ENCODE assay signal across 17 cellular contexts in genomic region chr7:56107954-56108258, GRCh38. TPM values are rescaled to one million over a fixed set of nuclear protein-coding genes. Genes with fewer than 3 reads are reported as not detected.
DNase-seq lines count a peak whose midpoint lies in the region; ATAC-seq, FAIRE-seq and TF ChIP-seq lines count a peak whose summit lies in the region.
"Had no signal": no experiment of that assay in that cellular context is flagged by ENCODE, and none has a peak within 500 bp of the region (broad histone marks: within the 10 kb centered on the region; RNA-seq: fewer than 3 reads in every experiment).

No MANE protein-coding gene starts in this region.

- H3K79me2 ChIP-seq in HepG2 (ENCODE audit: insufficient read depth, low read length) (peaks cover 29% of the 10 kb centered on the region), fibroblast of lung (ENCODE audit: control insufficient read depth, insufficient read depth, low read length) (peaks cover 27% of the 10 kb centered on the region)

- H3K27me3 ChIP-seq in HepG2 (ENCODE audit: control insufficient read depth in 1 of 2, insufficient read depth in 2 of 2, low read length in 2 of 2) (no peaks in the 10 kb centered on the region; a peak in 1 of 5 replicates), right lobe of liver (no peaks in the 10 kb centered on the region), fibroblast of lung (ENCODE audit: control insufficient read depth, insufficient read depth, low read length) (no peaks in the 10 kb centered on the region)
- H3K27me3 ChIP-seq: gastrocnemius medialis had no signal

- H3K4me1 ChIP-seq in HepG2 (ENCODE audit: insufficient read depth, low read length) (peaks cover 16% of the 10 kb centered on the region; the same call in 1 of the 2 replicates), right lobe of liver (peaks cover 0 to 8% (median 3%) of the 10 kb centered on the region in 4 donors), fibroblast of lung (ENCODE audit: control insufficient read depth, extremely low read depth, insufficient read depth, low read length) (no peaks in the 10 kb centered on the region)

- H3K9me3 Mint-ChIP-seq in activated B cell treated with CpG ODN at 0.5 μM for 24 hours: peaks cover 3% of the 10 kb centered on the region
- peaks cover 14 to 17% of the 10 kb centered on the region in 2 donors for H3K9me3 Mint-ChIP-seq in stimulated activated naive CD8-positive, alpha-beta T cell treated with anti-CD3 and anti-CD28 coated beads, Interleukin-15, amount 100 ng/mL, for 72 hours

- peak overlapping the region; percentile 63 for H3K27ac Mint-ChIP-seq in activated B cell treated with CpG ODN at 0.5 μM for 24 hours
- H3K27ac Mint-ChIP-seq in stimulated activated naive CD8-positive, alpha-beta T cell treated with anti-CD3 and anti-CD28 coated beads, Interleukin-15, amount 100 ng/mL, for 72 hours: peak overlapping the region in 1 of 2 donors; percentile 99
- H3K27ac Mint-ChIP-seq: progenitor cell of endocrine pancreas had no signal

- ATAC-seq in HepG2: no peak
- ATAC-seq in right lobe of liver: no peak
- no peak for ATAC-seq in activated B cell treated with CpG ODN at 0.5 μM for 24 hours (ENCODE audit: low read depth)
- ATAC-seq in stimulated activated naive CD8-positive, alpha-beta T cell treated with anti-CD3 and anti-CD28 coated beads, Interleukin-15, amount 100 ng/mL, for 72 hours: no peak
- ATAC-seq in HG02678 (IDR thresholded peaks at IDR 0.05; ENCODE audit: unreplicated experiment): no peak
- no peak for ATAC-seq in HG03457 (IDR thresholded peaks at IDR 0.05; ENCODE audit: unreplicated experiment)
- ATAC-seq: gastrocnemius medialis, PC-3 had no signal

- H3K27ac ChIP-seq in HepG2 (ENCODE audit: extremely low read length, insufficient read depth, low read length): no peak overlapping the region
- no peak overlapping the region for H3K27ac ChIP-seq in right lobe of liver
- H3K27ac ChIP-seq in fibroblast of lung (ENCODE audit: insufficient read depth, low read length): no peak overlapping the region
- H3K27ac ChIP-seq: gastrocnemius medialis, tibial nerve had no signal

- H3K27me3 Mint-ChIP-seq in activated B cell treated with CpG ODN at 0.5 μM for 24 hours: peaks cover 2% of the 10 kb centered on the region
- no peaks in the 10 kb centered on the region for H3K27me3 Mint-ChIP-seq in stimulated activated naive CD8-positive, alpha-beta T cell treated with anti-CD3 and anti-CD28 coated beads, Interleukin-15, amount 100 ng/mL, for 72 hours
- H3K27me3 Mint-ChIP-seq: progenitor cell of endocrine pancreas had no signal

- intact Hi-C loops in HepG2 (cut with micrococcal nuclease; ENCODE audit: unreplicated experiment) (no loop called here), right lobe of liver (cut with DNase I) (no loop called here), activated B cell treated with CpG ODN at 0.5 μM for 24 hours (cut with micrococcal nuclease) (loop anchor here (5.0 kb wide), 1 partner anchor 1036 kb away; no protein-coding TSS in a partner anchor)

- BruUV-seq in HepG2 (replicated peaks; lab: Mats Ljungman, UMichigan): no TSS peak

- WGBS in HepG2 (ENCODE audit: low lambda C conversion rate): 96% methylated on average over 1 of the region's 1 CpG
- WGBS in right lobe of liver (ENCODE audit: insufficient coverage, low coverage, low lambda C conversion rate, missing lambda C conversion rate): 100% methylated on average over 1 of the region's 1 CpG

- H3K4me3 Mint-ChIP-seq in activated B cell treated with CpG ODN at 0.5 μM for 24 hours: peak overlapping the region; percentile 54
- H3K4me3 Mint-ChIP-seq in stimulated activated naive CD8-positive, alpha-beta T cell treated with anti-CD3 and anti-CD28 coated beads, Interleukin-15, amount 100 ng/mL, for 72 hours: peak overlapping the region; percentile 95 to 98

- H3K36me3 ChIP-seq in HepG2 (replicated peaks in 1 of 2; ENCODE audit: control insufficient read depth in 1 of 2, insufficient read depth in 2 of 2, low read length in 2 of 2) (peaks cover 5 to 14% of the 10 kb centered on the region in 2 experiments), right lobe of liver (peaks cover 2 to 15% (median 9%) of the 10 kb centered on the region in 4 donors), fibroblast of lung (ENCODE audit: control insufficient read depth, insufficient read depth, low read length) (peaks cover 5% of the 10 kb centered on the region)

- DNase-seq in HepG2 (ENCODE audit: low spot score): no peak
- DNase-seq in right lobe of liver: no peak
- DNase-seq in activated B cell treated with CpG ODN at 0.5 μM for 24 hours: no peak
- DNase-seq in fibroblast of lung (ENCODE audit: low read depth in 2 of 2): no peak
- DNase-seq in stimulated activated naive CD8-positive, alpha-beta T cell treated with anti-CD3 and anti-CD28 coated beads, Interleukin-15, amount 100 ng/mL, for 72 hours: no peak
- no peak for DNase-seq in DMS79 (lab: John Stamatoyannopoulos, UW)
- DNase-seq: activated CD4-positive, alpha-beta T cell treated with anti-CD3 and anti-CD28 coated beads for 4 hours; gastrocnemius medialis; NCI-H2081 treated with DMSO at 0.1 percent for 48 hours; NCI-H526; PC-3; small intestine had no signal

- TF ChIP-seq CTCF in HepG2 (CRISPR knock-in tag; IDR thresholded peaks at IDR 0.05) (no peak), right lobe of liver (IDR thresholded peaks at IDR 0.05) (no peak), activated B cell treated with CpG ODN at 0.5 μM for 24 hours (IDR thresholded peaks at IDR 0.05) (no peak), fibroblast of lung (conservative IDR thresholded peaks at IDR 0.05 in 1 of 2, IDR thresholded peaks at IDR 0.05 in 1 of 2; ENCODE audit: low read depth in 1 of 2, low read length in 2 of 2) (no peak)

- H3K36me3 Mint-ChIP-seq in activated B cell treated with CpG ODN at 0.5 μM for 24 hours (ENCODE audit: low read depth): peaks cover 30% of the 10 kb centered on the region

- no peak for TF ChIP-seq RAD21 in HepG2 (CRISPR knock-in tag; IDR thresholded peaks at IDR 0.05)

- H3K9me3 ChIP-seq in HepG2 (ENCODE audit: low read length) (peaks cover 6% of the 10 kb centered on the region; the same call in 1 of the 2 replicates), right lobe of liver (no peaks in the 10 kb centered on the region), fibroblast of lung (ENCODE audit: control insufficient read depth, insufficient read depth, low read depth, low read length) (no peaks in the 10 kb centered on the region)
- H3K9me3 ChIP-seq: gastrocnemius medialis, tibial nerve had no signal

- H3K4me2 ChIP-seq in HepG2 (ENCODE audit: low read depth, low read length): no peak overlapping the region
- H3K4me2 ChIP-seq in fibroblast of lung (ENCODE audit: extremely low read depth, insufficient read depth, low read length): no peak overlapping the region

- H2AFZ ChIP-seq in HepG2 (ENCODE audit: low read length): peak overlapping the region; percentile 5
- H2AFZ ChIP-seq in fibroblast of lung (ENCODE audit: low read length): peak overlapping the region; percentile 18

- no peaks in the 10 kb centered on the region; the same call in 1 of the 2 replicates for H4K20me1 ChIP-seq in HepG2 (ENCODE audit: insufficient read depth, low read length)
- H4K20me1 ChIP-seq in fibroblast of lung (ENCODE audit: control insufficient read depth, extremely low read depth, insufficient read depth, low read length): no peaks in the 10 kb centered on the region

- TF ChIP-seq POLR2A in HepG2 (IDR thresholded peaks at IDR 0.05; ENCODE audit: insufficient read depth in 1 of 2, low read depth in 2 of 2, low read length in 2 of 2): no peak
- TF ChIP-seq POLR2A in right lobe of liver (IDR thresholded peaks at IDR 0.05): no peak

- TF ChIP-seq EP300 in HepG2 (IDR thresholded peaks at IDR 0.05; ENCODE audit: low read depth in 2 of 2, low read length in 2 of 2) (no peak), HepG2 (CRISPR knock-in tag; IDR thresholded peaks at IDR 0.05; ENCODE audit: borderline replicate concordance) (no peak)

- no peak overlapping the region for H3K9ac ChIP-seq in HepG2 (ENCODE audit: insufficient read depth, low read depth, low read length)
- H3K9ac ChIP-seq in fibroblast of lung (ENCODE audit: insufficient read depth, low read length): no peak overlapping the region

- no peak for FAIRE-seq in HepG2 (lab: Jason Lieb, UNC)
- FAIRE-seq: colon, small intestine had no signal

- H3K4me3 ChIP-seq in HepG2 (replicated peaks in 1 of 3; ENCODE audit: insufficient read depth in 1 of 3, low read depth in 2 of 3, low read length in 3 of 3): no peak overlapping the region
- no peak overlapping the region for H3K4me3 ChIP-seq in right lobe of liver
- H3K4me3 ChIP-seq in fibroblast of lung (replicated peaks in 1 of 4; ENCODE audit: control extremely low read depth in 1 of 4, insufficient read depth in 1 of 4, low read depth in 3 of 4, low read length in 4 of 4): no peak overlapping the region
- H3K4me3 ChIP-seq: gastrocnemius medialis, tibial nerve had no signal

- in situ Hi-C loops in HepG2 (cut with HindIII; ENCODE audit: extremely low pct_ligation_motif_present, low pct_unique_long_range_greater_than_20kb): no loop called here

- H3K4me1 Mint-ChIP-seq in activated B cell treated with CpG ODN at 0.5 μM for 24 hours: peaks cover 37% of the 10 kb centered on the region
- peaks cover 34% of the 10 kb centered on the region for H3K4me1 Mint-ChIP-seq in stimulated activated naive CD8-positive, alpha-beta T cell treated with anti-CD3 and anti-CD28 coated beads, Interleukin-15, amount 100 ng/mL, for 72 hours

- POLR2A ChIA-PET in HepG2 (lab: Yijun Ruan, JAX): no interaction called here
- POLR2A ChIA-PET in activated B cell treated with CpG ODN at 0.5 μM for 24 hours (lab: Charles Lee): interaction anchor here (2.8 kb wide), 1 partner anchor 57 kb away, joined by 23 read pairs; the partner anchor contains the start of genes CCT6A and PSPH

- CTCF ChIA-PET in HepG2 (lab: Yijun Ruan, JAX; ENCODE audit: low intra/inter-chr PET ratio, low total read pairs) (no interaction called here), activated B cell treated with CpG ODN at 0.5 μM for 24 hours (lab: Charles Lee) (no interaction called here)

RNA-seq across cellular contexts. Expression of gene CHCHD2, which starts 1.6 kb away (rescaled TPM):
- total RNA-seq in HepG2 (2016; rRNA removed; fragmentation: Illumina TruSeq; extraction: Trizol) (572 and 599 TPM in 2 replicates), right lobe of liver (100 to 1,000 TPM; 148 to 277 (median 174) TPM), activated B cell treated with CpG ODN at 0.5 μM for 24 hours (309 and 350 TPM in 2 replicates), fibroblast of lung (224 and 338 TPM in 2 replicates)
- 170 and 177 TPM in 2 replicates for total RNA-seq in HepG2 (2016; cell fraction: cytosol; rRNA removed; fragmentation: Illumina TruSeq; extraction: Trizol; ENCODE audit: low read depth)
- 576 and 629 TPM in 2 replicates for total RNA-seq in HepG2 (2016; cell fraction: insoluble cytoplasmic fraction; rRNA removed; fragmentation: Illumina TruSeq; extraction: Trizol)
- 222 TPM in 2 replicates for total RNA-seq in HepG2 (2016; cell fraction: membrane; rRNA removed; fragmentation: Illumina TruSeq; extraction: Trizol)
- 198 and 219 TPM in 2 replicates for total RNA-seq in HepG2 (2016; cell fraction: nucleus; rRNA removed; fragmentation: Illumina TruSeq; extraction: Trizol)
- polyA plus RNA-seq in HepG2 (2011; rRNA removed) (330 and 333 TPM in 2 replicates), fibroblast of lung (232 and 313 TPM in 2 replicates)
- 318 and 570 TPM in 2 replicates for polyA plus RNA-seq in HepG2 (2011; cell fraction: cytosol; rRNA removed)
- 143 and 151 TPM in 2 replicates for polyA plus RNA-seq in HepG2 (2011; cell fraction: nucleus; rRNA removed)
- polyA plus RNA-seq in HepG2 (2012): 315 and 361 TPM in 2 replicates
- 167 and 168 TPM in 2 replicates for polyA plus RNA-seq in HepG2 (2016; cell fraction: cytosol; fragmentation: Illumina TruSeq; extraction: Trizol; ENCODE audit: low read depth)
- 522 and 567 TPM in 2 replicates for polyA plus RNA-seq in HepG2 (2016; cell fraction: insoluble cytoplasmic fraction; fragmentation: Illumina TruSeq; extraction: Trizol; ENCODE audit: low read depth)
- 181 and 189 TPM in 2 replicates for polyA plus RNA-seq in HepG2 (2016; cell fraction: membrane; fragmentation: Illumina TruSeq; extraction: Trizol; ENCODE audit: low read depth)
- 254 and 280 TPM in 2 replicates for polyA plus RNA-seq in HepG2 (2016; cell fraction: nucleus; fragmentation: Illumina TruSeq; extraction: Trizol; ENCODE audit: insufficient read depth, low read depth)
- polyA minus RNA-seq in HepG2 (2011; rRNA and poly(A)+ RNA removed; ENCODE audit: low replicate concordance): 124 and 252 TPM in 2 replicates
- 128 and 156 TPM in 2 replicates for polyA minus RNA-seq in HepG2 (2011; cell fraction: cytosol; rRNA and poly(A)+ RNA removed)
- polyA minus RNA-seq in HepG2 (2011; cell fraction: nucleus; rRNA and poly(A)+ RNA removed): 40.2 and 48.9 TPM in 2 replicates
- polyA plus RNA-seq in fibroblast of lung (2012): 394 and 548 TPM in 2 replicates
- 96.5 and 98.0 TPM in 2 replicates for polyA minus RNA-seq in fibroblast of lung (ENCODE audit: low replicate concordance)

RNA-seq across cellular contexts. Expression of gene NUPR2, which starts 8.3 kb away (rescaled TPM):
- total RNA-seq in HepG2 (2016; rRNA removed; fragmentation: Illumina TruSeq; extraction: Trizol) (not detected in 2 replicates), right lobe of liver (not detected), activated B cell treated with CpG ODN at 0.5 μM for 24 hours (not detected in 2 replicates), fibroblast of lung (not detected in 2 replicates)
- total RNA-seq in HepG2 (2016; cell fraction: cytosol; rRNA removed; fragmentation: Illumina TruSeq; extraction: Trizol; ENCODE audit: low read depth): not detected in 2 replicates
- total RNA-seq in HepG2 (2016; cell fraction: insoluble cytoplasmic fraction; rRNA removed; fragmentation: Illumina TruSeq; extraction: Trizol): not detected in 2 replicates
- total RNA-seq in HepG2 (2016; cell fraction: membrane; rRNA removed; fragmentation: Illumina TruSeq; extraction: Trizol): not detected in 2 replicates
- total RNA-seq in HepG2 (2016; cell fraction: nucleus; rRNA removed; fragmentation: Illumina TruSeq; extraction: Trizol): not detected in 2 replicates
- polyA plus RNA-seq in HepG2 (2011; rRNA removed) (not detected in 2 replicates), fibroblast of lung (not detected in 2 replicates)
- polyA plus RNA-seq in HepG2 (2011; cell fraction: cytosol; rRNA removed): not detected in 2 replicates
- not detected in 2 replicates for polyA plus RNA-seq in HepG2 (2011; cell fraction: nucleus; rRNA removed)
- not detected in 2 replicates for polyA plus RNA-seq in HepG2 (2012)
- polyA plus RNA-seq in HepG2 (2016; cell fraction: cytosol; fragmentation: Illumina TruSeq; extraction: Trizol; ENCODE audit: low read depth): not detected in 2 replicates
- polyA plus RNA-seq in HepG2 (2016; cell fraction: insoluble cytoplasmic fraction; fragmentation: Illumina TruSeq; extraction: Trizol; ENCODE audit: low read depth): not detected in 2 replicates
- not detected in 2 replicates for polyA plus RNA-seq in HepG2 (2016; cell fraction: membrane; fragmentation: Illumina TruSeq; extraction: Trizol; ENCODE audit: low read depth)
- polyA plus RNA-seq in HepG2 (2016; cell fraction: nucleus; fragmentation: Illumina TruSeq; extraction: Trizol; ENCODE audit: insufficient read depth, low read depth): not detected in 2 replicates
- not detected in 2 replicates for polyA minus RNA-seq in HepG2 (2011; rRNA and poly(A)+ RNA removed; ENCODE audit: low replicate concordance)
- not detected in 2 replicates for polyA minus RNA-seq in HepG2 (2011; cell fraction: cytosol; rRNA and poly(A)+ RNA removed)
- not detected in 2 replicates for polyA minus RNA-seq in HepG2 (2011; cell fraction: nucleus; rRNA and poly(A)+ RNA removed)
- polyA plus RNA-seq in fibroblast of lung (2012): not detected in 2 replicates
- not detected in 2 replicates for polyA minus RNA-seq in fibroblast of lung (ENCODE audit: low replicate concordance)
- total RNA-seq: gastrocnemius medialis, PC-3, progenitor cell of endocrine pancreas, tibial nerve had no signal

RNA-seq across cellular contexts. Expression of gene PHKG1, which starts 15.2 kb away (rescaled TPM):
- total RNA-seq in HepG2 (2016; rRNA removed; fragmentation: Illumina TruSeq; extraction: Trizol): 0.44 TPM in 1 of 2 replicates, not detected in the other
- total RNA-seq in HepG2 (2016; cell fraction: cytosol; rRNA removed; fragmentation: Illumina TruSeq; extraction: Trizol; ENCODE audit: low read depth): 0.18 TPM in 1 of 2 replicates, not detected in the other
- total RNA-seq in HepG2 (2016; cell fraction: insoluble cytoplasmic fraction; rRNA removed; fragmentation: Illumina TruSeq; extraction: Trizol): 0.37 and 0.84 TPM in 2 replicates
- 0.09 TPM in 1 of 2 replicates, not detected in the other for total RNA-seq in HepG2 (2016; cell fraction: membrane; rRNA removed; fragmentation: Illumina TruSeq; extraction: Trizol)
- total RNA-seq in HepG2 (2016; cell fraction: nucleus; rRNA removed; fragmentation: Illumina TruSeq; extraction: Trizol): 0.50 and 1.5 TPM in 2 replicates
- polyA plus RNA-seq in HepG2 (2011; rRNA removed): 0.71 and 1.1 TPM in 2 replicates
- 0.09 and 0.36 TPM in 2 replicates for polyA plus RNA-seq in HepG2 (2011; cell fraction: cytosol; rRNA removed)
- 2.6 and 2.9 TPM in 2 replicates for polyA plus RNA-seq in HepG2 (2011; cell fraction: nucleus; rRNA removed)
- 0.98 and 1.5 TPM in 2 replicates for polyA plus RNA-seq in HepG2 (2012)
- polyA plus RNA-seq in HepG2 (2016; cell fraction: cytosol; fragmentation: Illumina TruSeq; extraction: Trizol; ENCODE audit: low read depth): 0.05 and 0.24 TPM in 2 replicates
- not detected in 2 replicates for polyA plus RNA-seq in HepG2 (2016; cell fraction: insoluble cytoplasmic fraction; fragmentation: Illumina TruSeq; extraction: Trizol; ENCODE audit: low read depth)
- 0.12 TPM in 1 of 2 replicates, not detected in the other for polyA plus RNA-seq in HepG2 (2016; cell fraction: membrane; fragmentation: Illumina TruSeq; extraction: Trizol; ENCODE audit: low read depth)
- 1.6 and 1.9 TPM in 2 replicates for polyA plus RNA-seq in HepG2 (2016; cell fraction: nucleus; fragmentation: Illumina TruSeq; extraction: Trizol; ENCODE audit: insufficient read depth, low read depth)
- 0.09 and 0.10 TPM in 2 replicates for polyA minus RNA-seq in HepG2 (2011; rRNA and poly(A)+ RNA removed; ENCODE audit: low replicate concordance)
- not detected in 2 replicates for polyA minus RNA-seq in HepG2 (2011; cell fraction: cytosol; rRNA and poly(A)+ RNA removed)
- 0.52 and 1.5 TPM in 2 replicates for polyA minus RNA-seq in HepG2 (2011; cell fraction: nucleus; rRNA and poly(A)+ RNA removed)
- total RNA-seq in right lobe of liver: 1 to 10 TPM in 1 of 6 experiments, under 1 TPM in 4, not detected in 1; 0.12 to 1.6 (median 0.20) TPM
- total RNA-seq in activated B cell treated with CpG ODN at 0.5 μM for 24 hours: 2.0 and 3.4 TPM in 2 replicates
- 0.77 and 1.3 TPM in 2 replicates for total RNA-seq in fibroblast of lung
- 0.23 and 0.41 TPM in 2 replicates for polyA plus RNA-seq in fibroblast of lung
- polyA plus RNA-seq in fibroblast of lung (2012): 0.43 and 0.96 TPM in 2 replicates
- polyA minus RNA-seq in fibroblast of lung (ENCODE audit: low replicate concordance): 1.0 TPM in 1 of 2 replicates, not detected in the other

RNA-seq across cellular contexts. Expression of gene SUMF2, which starts 43.8 kb away (rescaled TPM):
- total RNA-seq in HepG2 (2016; rRNA removed; fragmentation: Illumina TruSeq; extraction: Trizol) (22.4 and 54.4 TPM in 2 replicates), right lobe of liver (10 to 100 TPM; 76.9 to 92.4 (median 86.5) TPM), activated B cell treated with CpG ODN at 0.5 μM for 24 hours (91.1 and 103 TPM in 2 replicates), fibroblast of lung (199 and 229 TPM in 2 replicates)
- 12.4 and 13.6 TPM in 2 replicates for total RNA-seq in HepG2 (2016; cell fraction: cytosol; rRNA removed; fragmentation: Illumina TruSeq; extraction: Trizol; ENCODE audit: low read depth)
- 20.6 and 54.0 TPM in 2 replicates for total RNA-seq in HepG2 (2016; cell fraction: insoluble cytoplasmic fraction; rRNA removed; fragmentation: Illumina TruSeq; extraction: Trizol)
- total RNA-seq in HepG2 (2016; cell fraction: membrane; rRNA removed; fragmentation: Illumina TruSeq; extraction: Trizol): 25.2 and 28.6 TPM in 2 replicates
- total RNA-seq in HepG2 (2016; cell fraction: nucleus; rRNA removed; fragmentation: Illumina TruSeq; extraction: Trizol): 45.2 and 49.4 TPM in 2 replicates
- polyA plus RNA-seq in HepG2 (2011; rRNA removed) (48.0 and 48.9 TPM in 2 replicates), fibroblast of lung (118 and 163 TPM in 2 replicates)
- polyA plus RNA-seq in HepG2 (2011; cell fraction: cytosol; rRNA removed): 37.0 and 44.8 TPM in 2 replicates
- 132 and 139 TPM in 2 replicates for polyA plus RNA-seq in HepG2 (2011; cell fraction: nucleus; rRNA removed)
- 47.6 and 52.3 TPM in 2 replicates for polyA plus RNA-seq in HepG2 (2012)
- 10.5 and 10.7 TPM in 2 replicates for polyA plus RNA-seq in HepG2 (2016; cell fraction: cytosol; fragmentation: Illumina TruSeq; extraction: Trizol; ENCODE audit: low read depth)
- polyA plus RNA-seq in HepG2 (2016; cell fraction: insoluble cytoplasmic fraction; fragmentation: Illumina TruSeq; extraction: Trizol; ENCODE audit: low read depth): 15.4 and 19.0 TPM in 2 replicates
- 16.9 and 18.1 TPM in 2 replicates for polyA plus RNA-seq in HepG2 (2016; cell fraction: membrane; fragmentation: Illumina TruSeq; extraction: Trizol; ENCODE audit: low read depth)
- 77.0 and 78.6 TPM in 2 replicates for polyA plus RNA-seq in HepG2 (2016; cell fraction: nucleus; fragmentation: Illumina TruSeq; extraction: Trizol; ENCODE audit: insufficient read depth, low read depth)
- polyA minus RNA-seq in HepG2 (2011; rRNA and poly(A)+ RNA removed; ENCODE audit: low replicate concordance): 55.3 and 78.5 TPM in 2 replicates
- 28.3 and 29.1 TPM in 2 replicates for polyA minus RNA-seq in HepG2 (2011; cell fraction: cytosol; rRNA and poly(A)+ RNA removed)
- polyA minus RNA-seq in HepG2 (2011; cell fraction: nucleus; rRNA and poly(A)+ RNA removed): 40.4 and 52.2 TPM in 2 replicates
- polyA plus RNA-seq in fibroblast of lung (2012): 127 and 170 TPM in 2 replicates
- 85.4 and 115 TPM in 2 replicates for polyA minus RNA-seq in fibroblast of lung (ENCODE audit: low replicate concordance)

RNA-seq across cellular contexts. Expression of gene CCT6A, which starts 56.3 kb away (rescaled TPM):
- total RNA-seq in HepG2 (2016; rRNA removed; fragmentation: Illumina TruSeq; extraction: Trizol) (292 and 425 TPM in 2 replicates), right lobe of liver (10 to 100 TPM; 24.5 to 88.7 (median 45.6) TPM), activated B cell treated with CpG ODN at 0.5 μM for 24 hours (149 and 158 TPM in 2 replicates), fibroblast of lung (158 and 168 TPM in 2 replicates)
- total RNA-seq in HepG2 (2016; cell fraction: cytosol; rRNA removed; fragmentation: Illumina TruSeq; extraction: Trizol; ENCODE audit: low read depth): 46.3 and 52.8 TPM in 2 replicates
- total RNA-seq in HepG2 (2016; cell fraction: insoluble cytoplasmic fraction; rRNA removed; fragmentation: Illumina TruSeq; extraction: Trizol): 297 and 437 TPM in 2 replicates
- 96.3 and 109 TPM in 2 replicates for total RNA-seq in HepG2 (2016; cell fraction: membrane; rRNA removed; fragmentation: Illumina TruSeq; extraction: Trizol)
- total RNA-seq in HepG2 (2016; cell fraction: nucleus; rRNA removed; fragmentation: Illumina TruSeq; extraction: Trizol): 167 and 182 TPM in 2 replicates
- polyA plus RNA-seq in HepG2 (2011; rRNA removed) (135 and 219 TPM in 2 replicates), fibroblast of lung (172 and 266 TPM in 2 replicates)
- polyA plus RNA-seq in HepG2 (2011; cell fraction: cytosol; rRNA removed): 87.9 and 139 TPM in 2 replicates
- 80.9 and 81.9 TPM in 2 replicates for polyA plus RNA-seq in HepG2 (2011; cell fraction: nucleus; rRNA removed)
- polyA plus RNA-seq in HepG2 (2012): 147 and 167 TPM in 2 replicates
- 29.1 and 31.6 TPM in 2 replicates for polyA plus RNA-seq in HepG2 (2016; cell fraction: cytosol; fragmentation: Illumina TruSeq; extraction: Trizol; ENCODE audit: low read depth)
- polyA plus RNA-seq in HepG2 (2016; cell fraction: insoluble cytoplasmic fraction; fragmentation: Illumina TruSeq; extraction: Trizol; ENCODE audit: low read depth): 455 and 526 TPM in 2 replicates
- 69.4 and 72.1 TPM in 2 replicates for polyA plus RNA-seq in HepG2 (2016; cell fraction: membrane; fragmentation: Illumina TruSeq; extraction: Trizol; ENCODE audit: low read depth)
- 371 TPM in 2 replicates for polyA plus RNA-seq in HepG2 (2016; cell fraction: nucleus; fragmentation: Illumina TruSeq; extraction: Trizol; ENCODE audit: insufficient read depth, low read depth)
- 62.3 and 243 TPM in 2 replicates for polyA minus RNA-seq in HepG2 (2011; rRNA and poly(A)+ RNA removed; ENCODE audit: low replicate concordance)
- polyA minus RNA-seq in HepG2 (2011; cell fraction: cytosol; rRNA and poly(A)+ RNA removed): 72.5 and 82.6 TPM in 2 replicates
- 101 and 127 TPM in 2 replicates for polyA minus RNA-seq in HepG2 (2011; cell fraction: nucleus; rRNA and poly(A)+ RNA removed)
- polyA plus RNA-seq in fibroblast of lung (2012): 113 and 185 TPM in 2 replicates
- 13.5 and 46.1 TPM in 2 replicates for polyA minus RNA-seq in fibroblast of lung (ENCODE audit: low replicate concordance)
